16 cellular contexts compared by ENCODE assay signal in genomic region chr1:179575497-179576314, GRCh38. TPM values are rescaled to one million over a fixed set of nuclear protein-coding genes. Genes with fewer than 3 reads are reported as not detected.
DNase-seq lines count a peak whose midpoint lies in the region; ATAC-seq, FAIRE-seq and TF ChIP-seq lines count a peak whose summit lies in the region.
"Had no signal": no experiment of that assay in that cellular context is flagged by ENCODE, and none has a peak within 500 bp of the region (broad histone marks: within the 10 kb centered on the region; RNA-seq: fewer than 3 reads in every experiment).

Gene NPHS2 (minus strand): TSS chr1:179575948. CDS start chr1:179575864, 84 bp downstream.

- no peak within 1 kb of the TSS for H3T11ph ChIP-seq in H9 (ENCODE audit: low read length)

- peak within 1 kb of the TSS; percentile 50 for H3K4me3 ChIP-seq in NT2/D1 (ENCODE audit: insufficient read length, low read depth)
- H3K4me3 ChIP-seq in iPS-18a (ENCODE audit: low read length) = peak within 1 kb of the TSS; percentile 50

- H3K36me3 Mint-ChIP-seq in H9 (ENCODE audit: insufficient read depth in 1 of 3, low read depth in 3 of 3) (peaks cover 3 to 9% (median 5%) of the 10 kb centered on the region in 3 experiments), progenitor cell of endocrine pancreas (ENCODE audit: insufficient read depth) (no peaks in the 10 kb centered on the region)

- no peak within 1 kb of the TSS for H2BK120ac ChIP-seq in H9 (ENCODE audit: low read depth, low read length, poor library complexity, severe bottlenecking)

- no peaks in the 10 kb centered on the region for H3K79me2 ChIP-seq in H9 (ENCODE audit: insufficient read depth, low read length)

- 0 out of 3 replicates have a peak, but pooled peaks have one; percentile 17 for TF ChIP-seq CTCF in H9 (conservative IDR thresholded peaks at IDR 0.05)
- no peak for TF ChIP-seq CTCF in progenitor cell of endocrine pancreas (IDR thresholded peaks at IDR 0.05; ENCODE audit: unreplicated experiment)
- no peak for TF ChIP-seq CTCF in D721Med (IDR thresholded peaks at IDR 0.05; ENCODE audit: insufficient read depth, missing control alignments)
- no peak for TF ChIP-seq CTCF in omental fat pad (IDR thresholded peaks at IDR 0.05)

- H2BK20ac ChIP-seq in H9 (ENCODE audit: low read depth, low read length, poor library complexity, severe bottlenecking) = no peak within 1 kb of the TSS

- H3K27ac Mint-ChIP-seq in H9 (no peak within 1 kb of the TSS), progenitor cell of endocrine pancreas (no peak within 1 kb of the TSS)
- H3K27ac Mint-ChIP-seq: activated naive CD8-positive, alpha-beta T cell treated with anti-CD3 and anti-CD28 coated beads, Interleukin-2, amount 50 U/mL, for 24 hours; HFFc6 had no signal

- no peak within 1 kb of the TSS for H3K18ac ChIP-seq in H9 (ENCODE audit: insufficient read length, low read depth, low read length)

- no peak within 1 kb of the TSS for H3K4ac ChIP-seq in H9 (ENCODE audit: low read depth, low read length)

- H3K27me3 ChIP-seq in H9 (ENCODE audit: insufficient read depth, low read length) = peaks cover 18% of the 10 kb centered on the region
- peaks cover 59% of the 10 kb centered on the region for H3K27me3 ChIP-seq in NT2/D1 (ENCODE audit: insufficient read depth, insufficient read length)
- H3K27me3 ChIP-seq in iPS-18a (ENCODE audit: control insufficient read depth, insufficient read depth, low read length) = peaks cover 58% of the 10 kb centered on the region

- H3K79me1 ChIP-seq in H9 (ENCODE audit: insufficient read depth, low read depth, low read length, poor library complexity, severe bottlenecking) = no peaks in the 10 kb centered on the region

- no peak within 1 kb of the TSS for H2BK5ac ChIP-seq in H9 (ENCODE audit: insufficient read length, low read length)

- H3K27ac ChIP-seq in H9 (ENCODE audit: insufficient read length, low read depth, low read length) (no peak within 1 kb of the TSS), iPS-18a (ENCODE audit: low read length) (no peak within 1 kb of the TSS)

- H3K4me1 ChIP-seq in H9 (ENCODE audit: insufficient read depth, low read length) (no peaks in the 10 kb centered on the region), NT2/D1 (ENCODE audit: insufficient read depth, insufficient read length) (no peaks in the 10 kb centered on the region), iPS-18a (ENCODE audit: control insufficient read depth, low read depth, low read length) (peaks cover 6% of the 10 kb centered on the region)

- peaks cover 9 to 15% of the 10 kb centered on the region in 2 experiments for H3K4me1 Mint-ChIP-seq in H9
- peaks cover 3% of the 10 kb centered on the region for H3K4me1 Mint-ChIP-seq in progenitor cell of endocrine pancreas (ENCODE audit: low read depth)

- H3K9me3 ChIP-seq in H9 (ENCODE audit: control insufficient read depth, low read depth, low read length) (no peaks in the 10 kb centered on the region), NT2/D1 (ENCODE audit: insufficient read depth, low read length) (no peaks in the 10 kb centered on the region), iPS-18a (ENCODE audit: control insufficient read depth, low read depth, low read length) (no peaks in the 10 kb centered on the region)

- H2BK12ac ChIP-seq in H9 (ENCODE audit: insufficient read length, low read depth, low read length) = no peak within 1 kb of the TSS

- no peak for ATAC-seq in GM19395 (IDR thresholded peaks at IDR 0.05; ENCODE audit: unreplicated experiment)
- no peak for ATAC-seq in omental fat pad (ENCODE audit: low FRiP score)
- ATAC-seq: activated naive CD8-positive, alpha-beta T cell treated with anti-CD3 and anti-CD28 coated beads, Interleukin-2, amount 50 U/mL, for 24 hours; naive thymus-derived CD8-positive, alpha-beta T cell had no signal

- H3K23me2 ChIP-seq in H9 (ENCODE audit: insufficient read length, low read depth, low read length, poor library complexity, severe bottlenecking) = no peaks in the 10 kb centered on the region

- H3K36me3 ChIP-seq in NT2/D1 (ENCODE audit: insufficient read depth, insufficient read length, low read length) = no peaks in the 10 kb centered on the region
- H3K36me3 ChIP-seq in iPS-18a (ENCODE audit: control insufficient read depth, low read depth, low read length) = no peaks in the 10 kb centered on the region

- FAIRE-seq in D721Med (lab: Jason Lieb, UNC) = no peak
- FAIRE-seq: colon had no signal

- no peak within 1 kb of the TSS for H3K23ac ChIP-seq in H9 (ENCODE audit: insufficient read length, low read depth, low read length)

- WGBS in H9 (ENCODE audit: extremely low coverage, insufficient read length, low lambda C conversion rate) = no CpG with 5 or more reads among the region's 77 CpGs

- H4K5ac ChIP-seq in H9 (ENCODE audit: insufficient read length, low read depth, low read length) = no peak within 1 kb of the TSS

- H3K9ac ChIP-seq in H9 (ENCODE audit: extremely low read depth, insufficient read length, low read length) (no peak within 1 kb of the TSS), NT2/D1 (ENCODE audit: insufficient read length, low read depth) (peak within 1 kb of the TSS; percentile 53), iPS-18a (ENCODE audit: low read length) (no peak within 1 kb of the TSS)

- H2AK5ac ChIP-seq in H9 (ENCODE audit: insufficient read length, low read length) = no peak within 1 kb of the TSS

- no peak within 1 kb of the TSS for H4K8ac ChIP-seq in H9 (replicated peaks; ENCODE audit: insufficient read length, low read depth, low read length)

- DNase-seq in H9 (peak; percentile 55), NT2/D1 (ENCODE audit: low read depth, low spot score) (no peak), progenitor cell of endocrine pancreas (ENCODE audit: low spot score, unreplicated experiment) (no peak), D721Med (ENCODE audit: insufficient read length, low spot score) (no peak), omental fat pad (ENCODE audit: low spot score) (no peak), NCI-H2171 treated with DMSO at 0.1 percent for 48 hours (lab: John Stamatoyannopoulos, UW) (no peak)
- DNase-seq: activated CD4-positive, CD25-positive, alpha-beta regulatory T cell; activated naive CD8-positive, alpha-beta T cell treated with anti-CD3 and anti-CD28 coated beads, Interleukin-2, amount 50 U/mL, for 24 hours; HFFc6; islet precursor cell; KG1; naive thymus-derived CD8-positive, alpha-beta T cell; NCI-H146 had no signal

- H4K20me1 ChIP-seq in H9 (ENCODE audit: control insufficient read depth, insufficient read depth, insufficient read length) = no peaks in the 10 kb centered on the region

- no peak within 1 kb of the TSS for H2BK15ac ChIP-seq in H9 (ENCODE audit: low read depth, low read length)

- no peak within 1 kb of the TSS for H3K14ac ChIP-seq in H9 (ENCODE audit: insufficient read depth, low read length)

- H3K9me3 Mint-ChIP-seq in H9 (peaks cover 9 to 10% of the 10 kb centered on the region in 2 experiments), progenitor cell of endocrine pancreas (ENCODE audit: low read depth) (peaks cover 1% of the 10 kb centered on the region)
- H3K9me3 Mint-ChIP-seq: HFFc6 had no signal

- peak within 1 kb of the TSS; percentile 50 for H3K4me2 ChIP-seq in H9 (ENCODE audit: insufficient read depth, insufficient read length, low read length)

- no peak within 1 kb of the TSS for H2AFZ ChIP-seq in H9 (ENCODE audit: low read length)

- no peak within 1 kb of the TSS for H3K56ac ChIP-seq in H9 (ENCODE audit: insufficient read length, low read depth, low read length)

- H3K27me3 Mint-ChIP-seq in H9 (ENCODE audit: low read depth) (peaks cover 56% of the 10 kb centered on the region), progenitor cell of endocrine pancreas (peaks cover 57% of the 10 kb centered on the region)

- H3K4me3 Mint-ChIP-seq in H9 (peak within 1 kb of the TSS; percentile 57 to 80), progenitor cell of endocrine pancreas (ENCODE audit: low read depth) (peak within 1 kb of the TSS; percentile 60)
- H3K4me3 Mint-ChIP-seq: activated naive CD8-positive, alpha-beta T cell treated with anti-CD3 and anti-CD28 coated beads, Interleukin-2, amount 50 U/mL, for 24 hours; HFFc6 had no signal

- no peak within 1 kb of the TSS for H4K91ac ChIP-seq in H9 (ENCODE audit: insufficient read length, low read depth, low read length)

RNA-seq across cellular contexts. Expression of gene NPHS2, which starts in this region (rescaled TPM):
- total RNA-seq in H9 (2021) (not detected in 2 replicates), progenitor cell of endocrine pancreas (0.18 TPM in 1 of 2 replicates, not detected in the other), omental fat pad (not detected)
- total RNA-seq: HFFc6; naive thymus-derived CD8-positive, alpha-beta T cell had no signal

Comparison
In these comparisons a context has a peak if more than half of its experiments do, and no peak if none do; other contexts are left out.
1. Peak in DNase-seq and H3K4me2 ChIP-seq in H9; RNA of the gene not detected or under 1 TPM.